ENCODE assay signal across 11 cellular contexts in the genomic region with DNA sequence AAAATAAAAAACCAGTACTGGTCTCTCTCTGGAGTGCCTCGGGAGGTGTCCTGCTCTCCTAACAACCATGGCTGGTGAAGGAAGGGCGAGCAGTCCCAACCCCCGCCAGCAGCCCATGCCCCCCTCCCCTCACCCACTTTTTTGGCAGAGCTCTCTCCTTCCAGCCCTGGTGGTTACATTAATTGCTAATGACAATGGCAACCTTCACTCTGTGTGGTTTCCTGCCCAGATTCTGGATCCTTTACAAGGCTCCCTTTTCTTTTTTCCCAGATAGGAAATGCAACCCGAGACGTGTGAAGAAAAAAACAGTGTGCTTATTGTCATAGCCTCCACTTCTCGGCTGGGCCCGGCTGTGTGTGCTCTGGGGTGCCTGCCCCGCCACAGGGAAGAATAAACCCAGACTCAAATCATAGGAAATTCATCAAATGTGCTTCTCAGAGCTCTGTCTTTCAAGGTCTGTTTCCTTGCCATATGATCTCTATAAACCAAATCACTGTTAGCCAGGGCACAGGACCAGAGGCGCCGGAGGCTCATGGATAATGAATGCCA.
DNase-seq lines count a peak whose midpoint lies in the region; ATAC-seq, FAIRE-seq and TF ChIP-seq lines count a peak whose summit lies in the region.
"Had no signal": no experiment of that assay in that cellular context is flagged by ENCODE, and none has a peak within 500 bp of the region (broad histone marks: within the 10 kb centered on the region; RNA-seq: fewer than 3 reads in every experiment).

No MANE protein-coding gene starts in this region.

- no peaks in the 10 kb centered on the region for H3K9me3 ChIP-seq in neuron (ENCODE audit: low read length)

- no peaks in the 10 kb centered on the region for H3K36me3 ChIP-seq in neuron (ENCODE audit: insufficient read depth, low read length)

- TF ChIP-seq POLR2A in H54 (IDR thresholded peaks at IDR 0.05; ENCODE audit: low read depth, low read length) (no peak), GM18505 (IDR thresholded peaks at IDR 0.05; ENCODE audit: borderline replicate concordance, extremely low read depth, insufficient read depth, insufficient read length) (no peak)

- ATAC-seq in HG02938 (IDR thresholded peaks at IDR 0.05; ENCODE audit: unreplicated experiment) (no peak), GM18505 (IDR thresholded peaks at IDR 0.05; ENCODE audit: unreplicated experiment) (no peak)
- ATAC-seq: activated T-cell treated with anti-CD3 and anti-CD28 coated beads, Interleukin-2, amount 50 U/mL, for 4 hours; HCT116 had no signal

- DNase-seq in DMS79 treated with DMSO at 0.1 percent for 48 hours (lab: John Stamatoyannopoulos, UW) (peak; percentile 93), NCI-H2227 (lab: John Stamatoyannopoulos, UW; ENCODE audit: unreplicated experiment) (peak; percentile 38), ecto neural progenitor cell (ENCODE audit: low spot score) (peak; percentile 55), H54 (ENCODE audit: insufficient read length, low spot score) (no peak)
- DNase-seq in activated CD4-positive, alpha-beta T cell treated with anti-CD3 and anti-CD28 coated beads for 4 hours: no peak
- DNase-seq: activated T-cell treated with anti-CD3 and anti-CD28 coated beads, Interleukin-2, amount 50 U/mL, for 4 hours; NCI-H524 treated with DMSO at 0.1 percent for 48 hours had no signal

- H3K4me1 ChIP-seq in neuron (ENCODE audit: insufficient read depth, low read length): peaks cover 28% of the 10 kb centered on the region

- no peak for FAIRE-seq in H54 (lab: Jason Lieb, UNC)

- peak overlapping the region; percentile 86 for H2AFZ ChIP-seq in neuron (ENCODE audit: low read depth, low read length)

- no peaks in the 10 kb centered on the region for H3K27me3 ChIP-seq in neuron (ENCODE audit: insufficient read depth, low read length)

- H3K4me3 ChIP-seq in neuron (ENCODE audit: low read length): peak overlapping the region; percentile 12

Comparison
In these comparisons a context has a peak if more than half of its experiments do, and no peak if none do; other contexts are left out.
1. DNase-seq: peak in DMS79 treated with DMSO at 0.1 percent for 48 hours (single experiment), NCI-H2227 (single experiment) and ecto neural progenitor cell (single experiment); none in activated CD4-positive, alpha-beta T cell treated with anti-CD3 and anti-CD28 coated beads for 4 hours (0 of 2) and H54 (single experiment).